ENCODE assay signal across 8 cellular contexts in genomic region chr2:41772697-41773096, GRCh38.
"Had no signal": no experiment of that assay in that cellular context is flagged by ENCODE, and none has a peak within 500 bp of the region (broad histone marks: within the 10 kb centered on the region; RNA-seq: fewer than 3 reads in every experiment).

No MANE protein-coding gene starts in this region.

- H3K4me3 ChIP-seq: GM12878 had no signal

- ATAC-seq: GM12878 had no signal

- DNase-seq: GDM1, GF-D8 had no signal

- FAIRE-seq: G401.6, GM12878, GM12891, GM12892, GM18507, GM19239 had no signal
